ENCODE assay signal across 11 cellular contexts in the genomic region with DNA sequence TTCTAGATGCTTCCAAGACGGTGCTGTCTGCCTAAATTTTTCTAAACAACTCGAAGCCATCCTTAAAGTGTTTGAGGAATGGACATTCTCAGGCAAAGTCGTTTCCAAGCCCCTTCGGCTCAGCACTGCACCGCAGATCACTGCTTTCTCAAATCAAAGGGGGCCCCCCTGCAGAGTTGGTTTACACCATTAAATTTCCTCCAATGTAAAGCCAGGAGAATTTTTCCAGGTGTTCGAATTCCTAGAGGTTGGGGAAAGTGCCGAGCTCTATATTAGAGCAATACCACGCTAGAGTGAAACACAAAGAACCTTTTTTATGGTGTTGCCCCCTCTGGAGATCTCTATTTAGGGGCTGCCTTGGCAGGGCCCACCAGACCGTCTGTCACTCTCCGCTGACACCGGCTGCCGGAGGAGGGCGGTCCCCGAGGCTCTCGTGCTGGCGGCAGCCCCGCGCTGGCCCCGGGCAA.
A peak's percentile ranks its signal among the peaks of the same experiment; 100 is the strongest.
DNase-seq lines count a peak whose midpoint lies in the region; ATAC-seq and FAIRE-seq lines count a peak whose summit lies in the region.
"Had no signal": no experiment of that assay in that cellular context is flagged by ENCODE, and none has a peak within 500 bp of the region (broad histone marks: within the 10 kb centered on the region; RNA-seq: fewer than 3 reads in every experiment).

No MANE protein-coding gene starts in this region.

- peak overlapping the region; percentile 79 for H2BK120ac ChIP-seq in trophoblast cell (ENCODE audit: insufficient read depth, low read length, poor library complexity)

- no peak overlapping the region for H3K23ac ChIP-seq in trophoblast cell (ENCODE audit: low read length)

- H3K27me3 ChIP-seq in GM23248 (replicated peaks; ENCODE audit: insufficient read depth) (no peaks in the 10 kb centered on the region), adipocyte (replicated peaks; ENCODE audit: control insufficient read depth, insufficient read depth, low read length) (no peaks in the 10 kb centered on the region), right cardiac atrium (ENCODE audit: control insufficient read depth, insufficient read depth) (no peaks in the 10 kb centered on the region), trophoblast cell (ENCODE audit: insufficient read depth, low read length) (no peaks in the 10 kb centered on the region)

- 52 to 56% methylated on average over 19 of the region's 19 CpGs for WGBS in GM23248 (ENCODE audit: low coverage in 1 of 2, low lambda C conversion rate in 2 of 2, missing lambda C conversion rate in 2 of 2), 2 experiments
- WGBS in right cardiac atrium: 65% methylated on average over 19 of the region's 19 CpGs
- WGBS in trophoblast cell (ENCODE audit: extremely low coverage, insufficient coverage, insufficient read length): no CpG with 5 or more reads among the region's 19 CpGs

- H4K8ac ChIP-seq in trophoblast cell (ENCODE audit: low read depth, low read length): peak overlapping the region; percentile 51

- no peaks in the 10 kb centered on the region for H3K9me2 ChIP-seq in GM23248 (ENCODE audit: insufficient read depth)

- H3K79me1 ChIP-seq in trophoblast cell (ENCODE audit: low read length): peaks cover 25% of the 10 kb centered on the region

- H3F3A ChIP-seq in GM23248 (ENCODE audit: insufficient read depth): peaks cover 6% of the 10 kb centered on the region; the same call in 1 of the 2 replicates

- in situ Hi-C loops in GM23248 (cut with MboI): no loop called here

- H3K27ac ChIP-seq in GM23248 (no peak overlapping the region), right cardiac atrium (ENCODE audit: low read length) (peak overlapping the region; percentile 63), trophoblast cell (ENCODE audit: low read depth, low read length) (peak overlapping the region; percentile 48)

- no peaks in the 10 kb centered on the region for H3K4me1 Mint-ChIP-seq in effector memory CD8-positive, alpha-beta T cell (ENCODE audit: low read depth in 2 of 2)

- no peak overlapping the region for H3K14ac ChIP-seq in trophoblast cell (ENCODE audit: low read length)

- no peak for DNase-seq in GM23248
- DNase-seq in adipocyte (ENCODE audit: low read depth): no peak
- peak; percentile 24 to 72 (median 64) for DNase-seq in right cardiac atrium
- DNase-seq in trophoblast cell: no peak
- DNase-seq in effector memory CD8-positive, alpha-beta T cell: no peak
- DNase-seq in cerebellum (ENCODE audit: low spot score): no peak
- no peak for DNase-seq in urothelium cell line (ENCODE audit: low spot score)
- DNase-seq: HCEC 1CT; stimulated activated CD4-positive, alpha-beta T cell treated with anti-CD3 and anti-CD28 coated beads, Interleukin-4, amount 100 ng/mL, for 24 hours; SW 1271 had no signal

- no peak overlapping the region for H3K18ac ChIP-seq in trophoblast cell (ENCODE audit: low read length)

- peak overlapping the region; percentile 36 for H4K91ac ChIP-seq in trophoblast cell (ENCODE audit: low read depth, low read length)

- no peak for FAIRE-seq in urothelium cell line (lab: Jason Lieb, UNC)

- H2AFZ ChIP-seq in GM23248: peak overlapping the region; percentile 61
- peak overlapping the region; percentile 15 for H2AFZ ChIP-seq in trophoblast cell (ENCODE audit: insufficient read depth, low read length, poor library complexity)

- peak overlapping the region; percentile 52 for H3K4me2 ChIP-seq in GM23248 (ENCODE audit: unreplicated experiment)
- H3K4me2 ChIP-seq in trophoblast cell (ENCODE audit: low read length): peak overlapping the region; percentile 60

- no peaks in the 10 kb centered on the region for H3K36me3 Mint-ChIP-seq in effector memory CD8-positive, alpha-beta T cell (ENCODE audit: insufficient read depth)

- H3K4me3 ChIP-seq in GM23248 (peak overlapping the region; percentile 49), adipocyte (ENCODE audit: low read length) (peak overlapping the region; percentile 43), right cardiac atrium (ENCODE audit: low read length) (no peak overlapping the region), trophoblast cell (ENCODE audit: low read depth, low read length) (no peak overlapping the region)

- no peaks in the 10 kb centered on the region for H3K9me3 ChIP-seq in GM23248 (ENCODE audit: low read depth)
- H3K9me3 ChIP-seq in adipocyte (ENCODE audit: control insufficient read depth, low read length): no peaks in the 10 kb centered on the region
- no peaks in the 10 kb centered on the region for H3K9me3 ChIP-seq in right cardiac atrium (ENCODE audit: control insufficient read depth, low read length)
- no peaks in the 10 kb centered on the region for H3K9me3 ChIP-seq in trophoblast cell (ENCODE audit: insufficient read depth, low read depth, low read length)

- H2BK12ac ChIP-seq in trophoblast cell (ENCODE audit: low read length): peak overlapping the region; percentile 3

- ATAC-seq in right cardiac atrium: peak; percentile 63 to 72
- no peak for ATAC-seq in effector memory CD8-positive, alpha-beta T cell (replicated peaks)
- ATAC-seq in GM18867 (IDR thresholded peaks at IDR 0.05; ENCODE audit: unreplicated experiment): no peak

- H3K4me1 ChIP-seq in GM23248 (ENCODE audit: insufficient read depth): peaks cover 6% of the 10 kb centered on the region
- peaks cover 9% of the 10 kb centered on the region for H3K4me1 ChIP-seq in adipocyte (ENCODE audit: control insufficient read depth, insufficient read depth, low read length)
- H3K4me1 ChIP-seq in right cardiac atrium (ENCODE audit: control insufficient read depth, insufficient read depth, low read length): no peaks in the 10 kb centered on the region
- peaks cover 24% of the 10 kb centered on the region in 2 experiments for H3K4me1 ChIP-seq in trophoblast cell (ENCODE audit: control insufficient read depth in 1 of 2, insufficient read depth in 2 of 2, low read length in 2 of 2)

- H4K12ac ChIP-seq in trophoblast cell (ENCODE audit: low read depth, low read length): peak overlapping the region; percentile 1

- intact Hi-C loops in right cardiac atrium (cut with DNase I): loop anchor here in 2 of 4 donors (5.0 to 10.0 kb wide), 2 partner anchors 272 to 275 kb away; no protein-coding TSS in a partner anchor

- H3K79me2 ChIP-seq in GM23248 (ENCODE audit: insufficient read depth) (no peaks in the 10 kb centered on the region), trophoblast cell (ENCODE audit: control insufficient read depth, insufficient read depth, low read length, poor library complexity) (no peaks in the 10 kb centered on the region)

- peak overlapping the region; percentile 77 for H2BK5ac ChIP-seq in trophoblast cell (ENCODE audit: low read depth, low read length, poor library complexity)

- no peak overlapping the region for H2AK5ac ChIP-seq in trophoblast cell (ENCODE audit: low read length)

- no peak overlapping the region for H3K27ac Mint-ChIP-seq in effector memory CD8-positive, alpha-beta T cell

- H3K4ac ChIP-seq in trophoblast cell (ENCODE audit: low read depth, low read length): no peak overlapping the region

- no peaks in the 10 kb centered on the region for H3K9me3 Mint-ChIP-seq in effector memory CD8-positive, alpha-beta T cell

- H4K20me1 ChIP-seq in GM23248 (ENCODE audit: insufficient read depth): no peaks in the 10 kb centered on the region

- H3K4me3 Mint-ChIP-seq in effector memory CD8-positive, alpha-beta T cell: peak overlapping the region in 1 of 2 donors; percentile 57

- peaks cover 26 to 38% of the 10 kb centered on the region in 2 donors for H3K27me3 Mint-ChIP-seq in effector memory CD8-positive, alpha-beta T cell

- H3K9ac ChIP-seq in GM23248 (no peak overlapping the region), adipocyte (ENCODE audit: low read length) (no peak overlapping the region), trophoblast cell (ENCODE audit: low read length) (no peak overlapping the region)

- H3K36me3 ChIP-seq in GM23248 (ENCODE audit: low read depth) (no peaks in the 10 kb centered on the region), adipocyte (ENCODE audit: control insufficient read depth, insufficient read depth, low read length, severe bottlenecking) (no peaks in the 10 kb centered on the region), trophoblast cell (ENCODE audit: control insufficient read depth in 1 of 2, insufficient read depth in 2 of 2, low read length in 2 of 2) (no peaks in the 10 kb centered on the region)

Comparison
In these comparisons a context has a peak if more than half of its experiments do, and no peak if none do; other contexts are left out.
1. DNase-seq: peak in right cardiac atrium (3 of 3); none in GM23248 (single experiment), adipocyte (single experiment), trophoblast cell (0 of 2), effector memory CD8-positive, alpha-beta T cell (0 of 3), cerebellum (single experiment) and urothelium cell line (single experiment).
2. H3K4me3 ChIP-seq: peak in GM23248 (single experiment) and adipocyte (single experiment); none in right cardiac atrium (single experiment) and trophoblast cell (single experiment).
3. ATAC-seq: peak in right cardiac atrium (2 of 2); none in effector memory CD8-positive, alpha-beta T cell (single experiment) and GM18867 (single experiment).